9 cellular contexts compared by ENCODE assay signal in the genomic region with DNA sequence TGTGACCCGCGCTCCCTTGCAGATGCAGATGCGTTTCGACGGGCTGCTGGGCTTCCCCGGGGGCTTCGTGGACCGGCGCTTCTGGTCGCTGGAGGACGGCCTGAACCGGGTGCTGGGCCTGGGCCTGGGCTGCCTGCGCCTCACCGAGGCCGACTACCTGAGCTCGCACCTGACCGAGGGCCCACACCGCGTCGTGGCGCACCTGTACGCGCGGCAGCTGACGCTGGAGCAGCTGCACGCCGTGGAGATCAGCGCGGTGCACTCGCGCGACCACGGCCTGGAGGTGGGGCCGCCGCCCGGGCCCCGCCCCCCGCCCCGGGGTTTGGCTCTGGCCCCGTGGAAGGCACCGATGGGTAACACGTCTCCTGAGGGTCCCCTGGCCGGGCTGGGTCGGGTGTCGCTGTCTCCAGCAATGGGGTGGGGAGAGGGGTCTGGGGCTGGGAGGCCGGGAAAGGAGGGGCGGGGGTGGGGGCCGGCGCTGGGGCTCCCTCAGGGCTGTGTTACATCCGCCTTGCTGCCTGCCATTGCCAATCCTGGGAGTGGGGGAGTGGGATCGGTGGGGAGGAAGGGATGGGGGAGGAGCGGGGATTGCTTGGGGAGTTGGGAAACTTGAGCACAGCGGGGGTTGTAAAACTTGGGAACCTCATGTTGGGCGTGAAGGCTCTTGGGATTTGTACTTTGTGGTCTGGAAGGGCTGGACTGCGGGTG. TPM values are rescaled to one million over a fixed set of nuclear protein-coding genes. Genes with fewer than 3 reads are reported as not detected.
DNase-seq lines count a peak whose midpoint lies in the region; ATAC-seq and TF ChIP-seq lines count a peak whose summit lies in the region.
"Had no signal": no experiment of that assay in that cellular context is flagged by ENCODE, and none has a peak within 500 bp of the region (broad histone marks: within the 10 kb centered on the region; RNA-seq: fewer than 3 reads in every experiment).

No MANE protein-coding gene starts in this region.

- H3F3A ChIP-seq in GM23338 (replicated peaks; ENCODE audit: low read depth) = no peaks in the 10 kb centered on the region; the same call in none of the 2 replicates

- H3K9me3 Mint-ChIP-seq in CD4-positive, CD25-positive, alpha-beta regulatory T cell = no peaks in the 10 kb centered on the region
- H3K9me3 Mint-ChIP-seq in GM23338 = no peaks in the 10 kb centered on the region; the same call in 2 of the 3 replicates
- H3K9me3 Mint-ChIP-seq in activated naive CD8-positive, alpha-beta T cell treated with anti-CD3 and anti-CD28 coated beads, Interleukin-2, amount 10 ng/mL, durations not matched to agents 7 days and 5 days = no peaks in the 10 kb centered on the region

- H3K27ac ChIP-seq in CD4-positive, CD25-positive, alpha-beta regulatory T cell (ENCODE audit: insufficient read depth, low read length, poor library complexity, severe bottlenecking) = peak overlapping the region; percentile 88
- H3K27ac ChIP-seq in GM23338 (ENCODE audit: low read depth) = no peak overlapping the region
- H3K27ac ChIP-seq in heart left ventricle = peak overlapping the region; percentile 61 to 96 (median 88)
- peak overlapping the region; percentile 79 to 89 for H3K27ac ChIP-seq in prostate gland

- no peaks in the 10 kb centered on the region for H3K27me3 ChIP-seq in CD4-positive, CD25-positive, alpha-beta regulatory T cell (ENCODE audit: control insufficient read depth, insufficient read depth, low read length)
- no peaks in the 10 kb centered on the region for H3K27me3 ChIP-seq in GM23338 (ENCODE audit: insufficient read depth)
- H3K27me3 ChIP-seq in heart left ventricle = no peaks in the 10 kb centered on the region
- H3K27me3 ChIP-seq in prostate gland (replicated peaks; ENCODE audit: insufficient read depth) = no peaks in the 10 kb centered on the region

- WGBS in heart left ventricle, 4 donors = 1 to 5% (median 2%) methylated on average over 12 to 55 of the region's 55 CpGs
- WGBS in prostate gland = 3% methylated on average over 10 of the region's 55 CpGs

- H3K4me3 Mint-ChIP-seq in CD4-positive, CD25-positive, alpha-beta regulatory T cell = peak overlapping the region; percentile 65 to 95 (median 82)
- H3K4me3 Mint-ChIP-seq in GM23338 = peak overlapping the region; percentile 84
- peak overlapping the region; percentile 82 for H3K4me3 Mint-ChIP-seq in activated naive CD8-positive, alpha-beta T cell treated with anti-CD3 and anti-CD28 coated beads, Interleukin-2, amount 10 ng/mL, durations not matched to agents 7 days and 5 days

- H3K9me2 ChIP-seq in GM23338 (ENCODE audit: insufficient read depth) = no peaks in the 10 kb centered on the region

- POLR2A ChIA-PET in activated naive CD8-positive, alpha-beta T cell treated with anti-CD3 and anti-CD28 coated beads, Interleukin-2, amount 10 ng/mL, durations not matched to agents 7 days and 5 days (lab: Charles Lee) = interaction anchor here (0.6 to 3.5 kb wide), 13 partner anchors 9 to 217 kb away, joined by 3 to 22 read pairs (median 4); partner anchors contain the start of genes ANKS3, DNAAF8 and ROGDI

- H4K20me1 ChIP-seq in GM23338 (replicated peaks; ENCODE audit: insufficient read depth) = no peaks in the 10 kb centered on the region; the same call in 1 of the 2 replicates

- DNase-seq in CD4-positive, CD25-positive, alpha-beta regulatory T cell = peak in 2 of 3 donors; percentile 48 to 61
- DNase-seq in GM23338 (ENCODE audit: low spot score) (peak; percentile 70), OCI-M1 (lab: John Stamatoyannopoulos, UW) (peak; percentile 48), heart left ventricle (peak in 4 of 5 donors; percentile 40 to 71 (median 58)), prostate gland (ENCODE audit: low spot score) (no peak), ecto neural progenitor cell (ENCODE audit: low spot score) (no peak), cerebellar nuclear complex (lab: John Stamatoyannopoulos, UW) (no peak)
- peak; percentile 61 for DNase-seq in activated naive CD8-positive, alpha-beta T cell treated with anti-CD3 and anti-CD28 coated beads, Interleukin-2, amount 10 ng/mL, durations not matched to agents 7 days and 5 days

- H3K79me2 ChIP-seq in GM23338 (replicated peaks; ENCODE audit: insufficient read depth) = no peaks in the 10 kb centered on the region

- H3K4me3 ChIP-seq in CD4-positive, CD25-positive, alpha-beta regulatory T cell (ENCODE audit: low read depth, low read length) = no peak overlapping the region
- H3K4me3 ChIP-seq in GM23338 (peak overlapping the region; percentile 87), heart left ventricle (peak overlapping the region; percentile 72 to 100 (median 96)), prostate gland (peak overlapping the region; percentile 90 to 99)

- ATAC-seq in CD4-positive, CD25-positive, alpha-beta regulatory T cell (ENCODE audit: low read depth in 2 of 2) = peak; percentile 34 to 42
- ATAC-seq in GM23338 (peak; percentile 9), heart left ventricle (peak in 2 of 4 donors; percentile 25 to 35)
- peak; percentile 19 for ATAC-seq in activated naive CD8-positive, alpha-beta T cell treated with anti-CD3 and anti-CD28 coated beads, Interleukin-2, amount 10 ng/mL, durations not matched to agents 7 days and 5 days (ENCODE audit: low read depth)

- H3K36me3 Mint-ChIP-seq in CD4-positive, CD25-positive, alpha-beta regulatory T cell = no peaks in the 10 kb centered on the region
- H3K36me3 Mint-ChIP-seq in GM23338 (ENCODE audit: low read depth) = peaks cover 18% of the 10 kb centered on the region
- peaks cover 2% of the 10 kb centered on the region for H3K36me3 Mint-ChIP-seq in activated naive CD8-positive, alpha-beta T cell treated with anti-CD3 and anti-CD28 coated beads, Interleukin-2, amount 10 ng/mL, durations not matched to agents 7 days and 5 days

- peak overlapping the region; percentile 26 to 83 (median 75) for H3K27ac Mint-ChIP-seq in CD4-positive, CD25-positive, alpha-beta regulatory T cell
- H3K27ac Mint-ChIP-seq in GM23338 = no peak overlapping the region; the same call in 1 of the 2 replicates
- peak overlapping the region; percentile 64 for H3K27ac Mint-ChIP-seq in activated naive CD8-positive, alpha-beta T cell treated with anti-CD3 and anti-CD28 coated beads, Interleukin-2, amount 10 ng/mL, durations not matched to agents 7 days and 5 days

- H3K36me3 ChIP-seq in CD4-positive, CD25-positive, alpha-beta regulatory T cell (ENCODE audit: control insufficient read depth, insufficient read depth, low read length) = peaks cover 24% of the 10 kb centered on the region
- H3K36me3 ChIP-seq in GM23338 (ENCODE audit: insufficient read depth) (peaks cover 3% of the 10 kb centered on the region; the same call in 1 of the 2 replicates), heart left ventricle (peaks cover 0 to 55% (median 39%) of the 10 kb centered on the region in 9 donors), prostate gland (peaks cover 4% of the 10 kb centered on the region in 2 donors)

- H2AFZ ChIP-seq in GM23338 = no peak overlapping the region

- H3K4me1 Mint-ChIP-seq in CD4-positive, CD25-positive, alpha-beta regulatory T cell = peaks cover 0 to 23% (median 4%) of the 10 kb centered on the region in 4 donors
- peaks cover 6% of the 10 kb centered on the region; the same call in 1 of the 3 replicates for H3K4me1 Mint-ChIP-seq in GM23338
- peaks cover 12% of the 10 kb centered on the region for H3K4me1 Mint-ChIP-seq in activated naive CD8-positive, alpha-beta T cell treated with anti-CD3 and anti-CD28 coated beads, Interleukin-2, amount 10 ng/mL, durations not matched to agents 7 days and 5 days

- H3K4me2 ChIP-seq in GM23338 = peak overlapping the region; percentile 90

- no peak for TF ChIP-seq CTCF in GM23338 (conservative IDR thresholded peaks at IDR 0.05; ENCODE audit: low read depth in 2 of 2)
- no peak for TF ChIP-seq CTCF in heart left ventricle (IDR thresholded peaks at IDR 0.05)
- no peak for TF ChIP-seq CTCF in prostate gland (IDR thresholded peaks at IDR 0.05)

- intact Hi-C loops in heart left ventricle (cut with DNase I) (loop anchor here in 2 of 10 donors (2.0 to 10.0 kb wide), 3 partner anchors 41 to 261 kb away; partner anchors contain the start of genes ANKS3 (in 1 of the 2), DNAAF8 (in 1 of the 2), MGRN1 (in 1 of the 2) and SEC14L5 (in 1 of the 2)), prostate gland (cut with DNase I) (loop anchor here (5.0 kb wide), 2 partner anchors 82 to 263 kb away; partner anchors contain the start of genes SEC14L5 and UBALD1)

- peaks cover 17% of the 10 kb centered on the region for H3K4me1 ChIP-seq in CD4-positive, CD25-positive, alpha-beta regulatory T cell (ENCODE audit: control insufficient read depth, insufficient read depth, low read length, poor library complexity, severe bottlenecking)
- H3K4me1 ChIP-seq in GM23338 (ENCODE audit: insufficient read depth) = no peaks in the 10 kb centered on the region; the same call in 1 of the 2 replicates
- H3K4me1 ChIP-seq in heart left ventricle = peaks cover 5 to 45% (median 26%) of the 10 kb centered on the region in 12 donors
- peaks cover 13% of the 10 kb centered on the region for H3K4me1 ChIP-seq in prostate gland (replicated peaks)

- no peaks in the 10 kb centered on the region for H3K27me3 Mint-ChIP-seq in CD4-positive, CD25-positive, alpha-beta regulatory T cell
- peaks cover 9% of the 10 kb centered on the region for H3K27me3 Mint-ChIP-seq in GM23338 (ENCODE audit: insufficient read depth, low read depth, poor library complexity)
- H3K27me3 Mint-ChIP-seq in activated naive CD8-positive, alpha-beta T cell treated with anti-CD3 and anti-CD28 coated beads, Interleukin-2, amount 10 ng/mL, durations not matched to agents 7 days and 5 days = no peaks in the 10 kb centered on the region

- no peaks in the 10 kb centered on the region for H3K9me3 ChIP-seq in CD4-positive, CD25-positive, alpha-beta regulatory T cell (ENCODE audit: control insufficient read depth in 2 of 2, low read length in 2 of 2)
- H3K9me3 ChIP-seq in heart left ventricle (no peaks in the 10 kb centered on the region), prostate gland (no peaks in the 10 kb centered on the region)

- no peak for TF ChIP-seq POLR2A in heart left ventricle (IDR thresholded peaks at IDR 0.05)
- no peak for TF ChIP-seq POLR2A in prostate gland (IDR thresholded peaks at IDR 0.05)

RNA-seq across cellular contexts. Expression of gene NUDT16L1, which starts 0.7 kb away (rescaled TPM):
- total RNA-seq in CD4-positive, CD25-positive, alpha-beta regulatory T cell = 43.7 TPM
- polyA plus RNA-seq in CD4-positive, CD25-positive, alpha-beta regulatory T cell = 100 to 1,000 TPM in 1 of 4 donors, 10 to 100 TPM in 3; 77.8 to 110 (median 91.5) TPM
- 65.1 and 80.4 TPM in 2 replicates for total RNA-seq in GM23338 (2014; rRNA removed; shearing (Covaris generic))
- polyA plus RNA-seq in GM23338 (2016; fragmentation: Nextera tagmentation; extraction: Ambion mirVana) (37.1 and 39.0 TPM in 2 replicates), heart left ventricle (10 to 100 TPM; 47.5 to 51.0 TPM)
- 10 to 100 TPM; 40.7 to 42.7 TPM for total RNA-seq in activated naive CD8-positive, alpha-beta T cell treated with anti-CD3 and anti-CD28 coated beads, Interleukin-2, amount 10 ng/mL, durations not matched to agents 7 days and 5 days
- total RNA-seq in heart left ventricle (10 to 100 TPM; 33.1 to 65.2 (median 46.4) TPM), prostate gland (10 to 100 TPM; 57.4 to 75.3 TPM)

RNA-seq across cellular contexts. Expression of gene ANKS3, which starts 40.0 kb away (rescaled TPM):
- 20.4 TPM for total RNA-seq in CD4-positive, CD25-positive, alpha-beta regulatory T cell
- 1 to 10 TPM; 1.4 to 4.0 (median 2.5) TPM for polyA plus RNA-seq in CD4-positive, CD25-positive, alpha-beta regulatory T cell
- 19.1 and 24.9 TPM in 2 replicates for total RNA-seq in GM23338 (2014; rRNA removed; shearing (Covaris generic))
- polyA plus RNA-seq in GM23338 (2016; fragmentation: Nextera tagmentation; extraction: Ambion mirVana) (17.9 and 22.5 TPM in 2 replicates), heart left ventricle (10 to 100 TPM in 1 of 2 donors, 1 to 10 TPM in 1; 9.8 to 12.7 TPM)
- 10 to 100 TPM; 20.4 to 20.5 TPM for total RNA-seq in activated naive CD8-positive, alpha-beta T cell treated with anti-CD3 and anti-CD28 coated beads, Interleukin-2, amount 10 ng/mL, durations not matched to agents 7 days and 5 days
- total RNA-seq in heart left ventricle (10 to 100 TPM in 2 of 9 donors, 1 to 10 TPM in 7; 5.1 to 12.5 (median 8.6) TPM), prostate gland (10 to 100 TPM; 19.1 to 42.9 TPM)

RNA-seq across cellular contexts. Expression of gene DNAAF8, which starts 40.2 kb away (rescaled TPM):
- total RNA-seq in CD4-positive, CD25-positive, alpha-beta regulatory T cell = not detected
- under 1 TPM in 1 of 4 donors, not detected in 3; 0.06 TPM for polyA plus RNA-seq in CD4-positive, CD25-positive, alpha-beta regulatory T cell
- total RNA-seq in GM23338 (2014; rRNA removed; shearing (Covaris generic)) = 1.3 TPM in 1 of 2 replicates, not detected in the other
- polyA plus RNA-seq in GM23338 (2016; fragmentation: Nextera tagmentation; extraction: Ambion mirVana) (0.34 TPM in 1 of 2 replicates, not detected in the other), heart left ventricle (1 to 10 TPM; 1.7 TPM)
- total RNA-seq in activated naive CD8-positive, alpha-beta T cell treated with anti-CD3 and anti-CD28 coated beads, Interleukin-2, amount 10 ng/mL, durations not matched to agents 7 days and 5 days = under 1 TPM in 1 of 2 experiments, not detected in 1; 0.23 TPM
- total RNA-seq in heart left ventricle (1 to 10 TPM in 3 of 9 donors, under 1 TPM in 6; 0.34 to 3.4 (median 0.70) TPM), prostate gland (10 to 100 TPM in 1 of 2 donors, 1 to 10 TPM in 1; 7.1 to 21.9 TPM)
- total RNA-seq: HT1080 had no signal

Comparison
In these comparisons a context has a peak if more than half of its experiments do, and no peak if none do; other contexts are left out.
1. DNase-seq: peak in CD4-positive, CD25-positive, alpha-beta regulatory T cell (2 of 3), GM23338 (single experiment), OCI-M1 (single experiment), activated naive CD8-positive, alpha-beta T cell treated with anti-CD3 and anti-CD28 coated beads, Interleukin-2, amount 10 ng/mL, durations not matched to agents 7 days and 5 days (single experiment) and heart left ventricle (4 of 5); none in prostate gland (single experiment), ecto neural progenitor cell (single experiment) and cerebellar nuclear complex (0 of 2).
2. Peak in every context shown above with its lines, with median percentiles within 50 percentile points of each other: H3K4me3 Mint-ChIP-seq.